In genomic region chr9:124452326-124452725, GRCh38 we compare ENCODE assay signal across 18 cellular contexts. TPM values are rescaled to one million over a fixed set of nuclear protein-coding genes. Genes with fewer than 3 reads are reported as not detected.
"Had no signal": no experiment of that assay in that cellular context is flagged by ENCODE, and none has a peak within 500 bp of the region (broad histone marks: within the 10 kb centered on the region; RNA-seq: fewer than 3 reads in every experiment).

No MANE protein-coding gene starts in this region.

- H3K27ac ChIP-seq: brain microvascular endothelial cell, heart right ventricle, skin epidermis, tibial artery, vagina had no signal

- H3K4me3 ChIP-seq: heart right ventricle, lung, skin epidermis, tibial artery, vagina had no signal

- H3K36me3 ChIP-seq: brain microvascular endothelial cell, heart right ventricle, tibial artery, vagina had no signal

- ATAC-seq: heart right ventricle, left colon had no signal

- H3K9me3 ChIP-seq: heart right ventricle, tibial artery, vagina had no signal

- H3K27me3 ChIP-seq: vagina had no signal

- DNase-seq: activated CD4-positive, alpha-beta T cell treated with anti-CD3 and anti-CD28 coated beads, Interleukin-2, amount 10 ng/mL, durations not matched to agents 7 days and 5 days; activated CD8-positive, alpha-beta memory T cell treated with anti-CD3 and anti-CD28 coated beads for 24 hours; activated gamma-delta T cell treated with Interleukin-2 at 50 U/mL for 16 hours; brain microvascular endothelial cell; effector memory CD4-positive, alpha-beta T cell; heart right ventricle; left colon; midbrain; stimulated activated CD4-positive, alpha-beta T cell treated with anti-CD3 and anti-CD28 coated beads, Interleukin-4, amount 100 ng/mL, for 24 hours; stimulated activated naive CD4-positive, alpha-beta T cell had no signal

RNA-seq across cellular contexts. Expression of gene ADGRD2, which starts 2.1 kb away (rescaled TPM):
- total RNA-seq: activated CD4-positive, alpha-beta T cell treated with anti-CD3 and anti-CD28 coated beads, Interleukin-2, amount 10 ng/mL, durations not matched to agents 7 days and 5 days; frontal cortex; left colon; lung; myocyte; subcutaneous adipose tissue; T-helper 2 cell treated with Interferon-gamma antibody and Interleukin-4, amounts not matched to agents 100 ng/mL and 5 ng/mL, for 36 hours had no signal

RNA-seq across cellular contexts. Expression of gene NR5A1, which starts 54.9 kb away (rescaled TPM):
- total RNA-seq: activated CD4-positive, alpha-beta T cell treated with anti-CD3 and anti-CD28 coated beads, Interleukin-2, amount 10 ng/mL, durations not matched to agents 7 days and 5 days; frontal cortex; heart right ventricle; left colon; myocyte; subcutaneous adipose tissue; T-helper 2 cell treated with Interferon-gamma antibody and Interleukin-4, amounts not matched to agents 100 ng/mL and 5 ng/mL, for 36 hours had no signal
